Comparison of ENCODE assay signal across 27 cellular contexts in genomic region chr7:14858410-14858809, GRCh38. TPM values are rescaled to one million over a fixed set of nuclear protein-coding genes. Genes with fewer than 3 reads are reported as not detected.
A peak's percentile ranks its signal among the peaks of the same experiment; 100 is the strongest.
DNase-seq lines count a peak whose midpoint lies in the region; ATAC-seq and TF ChIP-seq lines count a peak whose summit lies in the region.
"Had no signal": no experiment of that assay in that cellular context is flagged by ENCODE, and none has a peak within 500 bp of the region (broad histone marks: within the 10 kb centered on the region; RNA-seq: fewer than 3 reads in every experiment).

No MANE protein-coding gene starts in this region.

- H3K27me3 Mint-ChIP-seq in activated T-cell treated with anti-CD3 and anti-CD28 coated beads, Interleukin-2, amount 50 U/mL, for 24 hours, result no peaks in the 10 kb centered on the region
- H3K27me3 Mint-ChIP-seq: activated naive CD4-positive, alpha-beta T cell treated with anti-CD3 and anti-CD28 coated beads, Interleukin-2, amount 50 U/mL, for 24 hours; IgD-negative memory B cell had no signal

- H3K4me3 Mint-ChIP-seq in activated T-cell treated with anti-CD3 and anti-CD28 coated beads, Interleukin-2, amount 50 U/mL, for 24 hours, result no peak overlapping the region
- H3K4me3 Mint-ChIP-seq: activated naive CD4-positive, alpha-beta T cell treated with anti-CD3 and anti-CD28 coated beads, Interleukin-2, amount 50 U/mL, for 24 hours; IgD-negative memory B cell; natural killer cell had no signal

- TF ChIP-seq CTCF in spleen (IDR thresholded peaks at IDR 0.05 in 8 of 11, conservative IDR thresholded peaks at IDR 0.05 in 3 of 11), result no peak

- no peaks in the 10 kb centered on the region for H3K4me1 Mint-ChIP-seq in activated T-cell treated with anti-CD3 and anti-CD28 coated beads, Interleukin-2, amount 50 U/mL, for 24 hours (ENCODE audit: low read depth)
- H3K4me1 Mint-ChIP-seq: activated naive CD4-positive, alpha-beta T cell treated with anti-CD3 and anti-CD28 coated beads, Interleukin-2, amount 50 U/mL, for 24 hours; IgD-negative memory B cell; natural killer cell had no signal

- no peaks in the 10 kb centered on the region for H3K36me3 ChIP-seq in spleen
- H3K36me3 ChIP-seq: breast epithelium, lower lobe of right lung, SJSA1 had no signal

- no peak for ATAC-seq in GM21423 (IDR thresholded peaks at IDR 0.05; ENCODE audit: unreplicated experiment)
- ATAC-seq: activated CD4-positive, CD25-positive, alpha-beta regulatory T cell treated with anti-CD3 and anti-CD28 coated beads, Interleukin-2, amount 50 U/mL, for 24 hours; lower lobe of right lung; natural killer cell had no signal

- intact Hi-C loops in spleen (cut with DNase I; ENCODE audit: low total_unique reads), result no loop called here

- H3K4me1 ChIP-seq in spleen, result no peaks in the 10 kb centered on the region
- H3K4me1 ChIP-seq: breast epithelium, lower lobe of right lung, SJSA1, testis had no signal

- TF ChIP-seq POLR2A in spleen (IDR thresholded peaks at IDR 0.05), result no peak

- no peaks in the 10 kb centered on the region for H3K9me3 ChIP-seq in spleen
- H3K9me3 ChIP-seq: breast epithelium, lower lobe of right lung, SJSA1, testis had no signal

- peaks cover 2% of the 10 kb centered on the region for H3K9me3 Mint-ChIP-seq in activated T-cell treated with anti-CD3 and anti-CD28 coated beads, Interleukin-2, amount 50 U/mL, for 24 hours
- H3K9me3 Mint-ChIP-seq: activated naive CD4-positive, alpha-beta T cell treated with anti-CD3 and anti-CD28 coated beads, Interleukin-2, amount 50 U/mL, for 24 hours had no signal

- H3K27ac Mint-ChIP-seq in activated T-cell treated with anti-CD3 and anti-CD28 coated beads, Interleukin-2, amount 50 U/mL, for 24 hours, result no peak overlapping the region
- H3K27ac Mint-ChIP-seq: activated naive CD4-positive, alpha-beta T cell treated with anti-CD3 and anti-CD28 coated beads, Interleukin-2, amount 50 U/mL, for 24 hours; IgD-negative memory B cell; natural killer cell had no signal

- H3K27me3 ChIP-seq in spleen (replicated peaks in 1 of 7), result no peaks in the 10 kb centered on the region
- H3K27me3 ChIP-seq: breast epithelium, SJSA1, testis had no signal

- H3K36me3 Mint-ChIP-seq in activated T-cell treated with anti-CD3 and anti-CD28 coated beads, Interleukin-2, amount 50 U/mL, for 24 hours (ENCODE audit: low read depth), result no peaks in the 10 kb centered on the region
- H3K36me3 Mint-ChIP-seq: activated naive CD4-positive, alpha-beta T cell treated with anti-CD3 and anti-CD28 coated beads, Interleukin-2, amount 50 U/mL, for 24 hours; IgD-negative memory B cell; natural killer cell had no signal

- H3K27ac ChIP-seq in spleen, result no peak overlapping the region
- H3K27ac ChIP-seq: breast epithelium, epithelial cell of prostate, lower lobe of right lung, SJSA1, testis had no signal

- DNase-seq in NCI-H2171 treated with DMSO at 0.1 percent for 48 hours (lab: John Stamatoyannopoulos, UW) (peak; percentile 36), NCI-H2171 (lab: John Stamatoyannopoulos, UW) (no peak), NCI-H2029 (lab: John Stamatoyannopoulos, UW) (peak; percentile 30), NCI-H82 (lab: John Stamatoyannopoulos, UW) (peak; percentile 91), nucleus accumbens (lab: John Stamatoyannopoulos, UW) (no peak), spleen (no peak)
- no peak for DNase-seq in activated T-cell treated with anti-CD3 and anti-CD28 coated beads, Interleukin-2, amount 50 U/mL, for 24 hours
- DNase-seq: activated CD4-positive, alpha-beta T cell treated with anti-CD3 and anti-CD28 coated beads, Interleukin-2, amount 50 U/mL, for 48 hours; amygdala; head of caudate nucleus; lower lobe of right lung; natural killer cell; NCI-H1048; NCI-H446 treated with DMSO at 0.1 percent for 48 hours; stimulated activated naive CD4-positive, alpha-beta T cell treated with Interleukin-2 at 50 U/mL for 16 hours; testis had no signal

- WGBS in spleen, 5 donors, result 45 to 67% (median 57%) methylated on average over 3 of the region's 3 CpGs

- no peak overlapping the region for H3K4me3 ChIP-seq in spleen
- H3K4me3 ChIP-seq: breast epithelium, lower lobe of right lung, SJSA1, testis had no signal

RNA-seq across cellular contexts. Expression of gene DGKB, which starts 44.1 kb away (rescaled TPM):
- total RNA-seq in spleen, result under 1 TPM in 1 of 7 donors, not detected in 6; 0.26 TPM
- polyA plus RNA-seq in spleen, result under 1 TPM; 0.02 to 0.03 (median 0.02) TPM
- total RNA-seq: mononuclear cell; natural killer cell; pulmonary artery endothelial cell; RPMI7951; SJSA1; T-helper 1 cell treated with Interleukin-12 subunit alpha and Interleukin-12 subunit beta and Interleukin-4 antibody, amounts not matched to agents 30 ng/mL and 1 ng/mL, for 36 hours had no signal
- polyA plus RNA-seq: IgD-negative memory B cell had no signal

Comparison
In these comparisons a context has a peak if more than half of its experiments do, and no peak if none do; other contexts are left out.
1. DNase-seq: peak in NCI-H2171 treated with DMSO at 0.1 percent for 48 hours (single experiment), NCI-H2029 (single experiment) and NCI-H82 (single experiment); none in NCI-H2171 (single experiment), nucleus accumbens (0 of 56), spleen (single experiment) and activated T-cell treated with anti-CD3 and anti-CD28 coated beads, Interleukin-2, amount 50 U/mL, for 24 hours (single experiment).